ENCODE assay signal across 2 cellular contexts in genomic region chr2:61396005-61396404, GRCh38.
TF ChIP-seq lines count a peak whose summit lies in the region.

No MANE protein-coding gene starts in this region.

TF ChIP-seq in GM23338, 12 proteins besides CTCF, POLR2A, EP300 and RAD21 (continued from another document):
- no peak for TF ChIP-seq REST (IDR thresholded peaks at IDR 0.05; ENCODE audit: unreplicated experiment)
- TF ChIP-seq ZNF331 (CRISPR knock-in tag; IDR thresholded peaks at IDR 0.05; ENCODE audit: low read depth) = no peak
- no peak for TF ChIP-seq NANOG (IDR thresholded peaks at IDR 0.05; ENCODE audit: borderline replicate concordance)
- no peak for TF ChIP-seq EZH2phosphoT487 (IDR thresholded peaks at IDR 0.05; ENCODE audit: unreplicated experiment)
- TF ChIP-seq JUNB (IDR thresholded peaks at IDR 0.05; ENCODE audit: unreplicated experiment) = no peak
- no peak for TF ChIP-seq EZH2 (IDR thresholded peaks at IDR 0.05; ENCODE audit: low read depth, unreplicated experiment)
- TF ChIP-seq ZNF462 (CRISPR knock-in tag; IDR thresholded peaks at IDR 0.05) = no peak
- no peak for TF ChIP-seq STAT1 (IDR thresholded peaks at IDR 0.05; ENCODE audit: unreplicated experiment)
- no peak for TF ChIP-seq CREB1 (CRISPR knock-in tag; IDR thresholded peaks at IDR 0.05; ENCODE audit: low read depth)

TF ChIP-seq in K562, 482 proteins besides CTCF, POLR2A, EP300 and RAD21 (continued from another document):
- TF ChIP-seq DEAF1 (CRISPR knock-in tag; IDR thresholded peaks at IDR 0.05) (no peak), GABPB2 (CRISPR knock-in tag; conservative IDR thresholded peaks at IDR 0.05) (no peak), ZNF696 (CRISPR knock-in tag; conservative IDR thresholded peaks at IDR 0.05) (no peak), KDM4B (IDR thresholded peaks at IDR 0.05; ENCODE audit: borderline replicate concordance in 2 of 2, low read depth in 1 of 2) (no peak), MYBL2 (IDR thresholded peaks at IDR 0.05; ENCODE audit: low read depth) (no peak), MYBL2 (CRISPR knock-in tag; IDR thresholded peaks at IDR 0.05; ENCODE audit: borderline replicate concordance) (no peak), POLR2H (tag; IDR thresholded peaks at IDR 0.05; ENCODE audit: low read depth) (no peak), TAF15 (IDR thresholded peaks at IDR 0.05; ENCODE audit: low read depth, low read length) (no peak)
